27 cellular contexts compared by ENCODE assay signal in genomic region chrX:142043196-142043595, GRCh38.
"Had no signal": no experiment of that assay in that cellular context is flagged by ENCODE, and none has a peak within 500 bp of the region (broad histone marks: within the 10 kb centered on the region; RNA-seq: fewer than 3 reads in every experiment).

No MANE protein-coding gene starts in this region.

- H3K4me3 ChIP-seq: neural progenitor cell, ovary, psoas muscle, right lobe of liver, sigmoid colon, stomach, thoracic aorta, thyroid gland, tibial nerve, upper lobe of left lung, vagina had no signal

- H2AFZ ChIP-seq: neural progenitor cell, parathyroid adenoma had no signal

- H3K9ac ChIP-seq: neural progenitor cell, parathyroid adenoma had no signal

- DNase-seq: naive thymus-derived CD8-positive, alpha-beta T cell; nephron progenitor cell; occipital lobe; ovary; posterior cingulate gyrus; psoas muscle; right cardiac atrium; right lobe of liver; sigmoid colon; small intestine; stimulated activated CD4-positive, alpha-beta T cell treated with anti-CD3 and anti-CD28 coated beads, Interleukin-15, amount 100 ng/mL, for 24 hours; stimulated activated CD4-positive, alpha-beta T cell treated with anti-CD3 and anti-CD28 coated beads, Interleukin-2, amount 100 ng/mL, for 24 hours; stimulated activated CD4-positive, alpha-beta T cell treated with anti-CD3 and anti-CD28 coated beads, Interleukin-2, amount 100 ng/mL, for 48 hours; stimulated activated CD4-positive, alpha-beta T cell treated with anti-CD3 and anti-CD28 coated beads, Interleukin-4, amount 100 ng/mL, for 24 hours; stimulated activated naive B cell treated with anti-CD40 and anti-IgM and Interleukin-4, amounts not matched to agents 10 μg/mL and 1 μg/mL and 100 μg/mL, for 72 hours; stimulated activated naive CD4-positive, alpha-beta T cell treated with Interleukin-2 at 50 U/mL for 16 hours; stomach; thyroid gland; trophoblast cell; upper lobe of left lung had no signal

- H3K36me3 ChIP-seq: neural progenitor cell, ovary, right lobe of liver, sigmoid colon, stomach, thoracic aorta, thyroid gland, tibial nerve, upper lobe of left lung, vagina had no signal

- H3K4me2 ChIP-seq: neural progenitor cell had no signal

- H3K9me3 ChIP-seq: ovary, psoas muscle, right lobe of liver, sigmoid colon, stomach, thoracic aorta, thyroid gland, tibial nerve, upper lobe of left lung, vagina had no signal

- H3K79me2 ChIP-seq: parathyroid adenoma had no signal

- ATAC-seq: naive thymus-derived CD8-positive, alpha-beta T cell; natural killer cell treated with Interleukin-12 subunit alpha and Interleukin-12 subunit beta and Interleukin-15 and Interleukin-18, amount 100 ng/mL, for 72 hours; psoas muscle; right cardiac atrium; right lobe of liver; stimulated activated effector memory CD8-positive, alpha-beta T cell treated with anti-CD3 and anti-CD28 coated beads, Interleukin-12 subunit alpha, Interleukin-12 subunit beta, amount 100 ng/mL, for 72 hours; stimulated activated naive B cell treated with anti-CD40 and anti-IgM and Interleukin-4, amounts not matched to agents 10 μg/mL and 1 μg/mL and 100 μg/mL, for 72 hours had no signal

- H3K27me3 ChIP-seq: neural progenitor cell, ovary, right lobe of liver, sigmoid colon, stomach, thyroid gland, tibial nerve, upper lobe of left lung, vagina had no signal

- H3K27ac ChIP-seq: neural progenitor cell, ovary, parathyroid adenoma, psoas muscle, right lobe of liver, sigmoid colon, stomach, thoracic aorta, thyroid gland, tibial nerve, upper lobe of left lung, vagina had no signal
